In genomic region chr2:27914793-27915175, GRCh38 we compare ENCODE assay signal across 18 cellular contexts. TPM values are rescaled to one million over a fixed set of nuclear protein-coding genes. Genes with fewer than 3 reads are reported as not detected.
A peak's percentile ranks its signal among the peaks of the same experiment; 100 is the strongest.
DNase-seq lines count a peak whose midpoint lies in the region; ATAC-seq and TF ChIP-seq lines count a peak whose summit lies in the region.
"Had no signal": no experiment of that assay in that cellular context is flagged by ENCODE, and none has a peak within 500 bp of the region (broad histone marks: within the 10 kb centered on the region; RNA-seq: fewer than 3 reads in every experiment).

No MANE protein-coding gene starts in this region.

- H2BK120ac ChIP-seq in mesenchymal stem cell (ENCODE audit: low read depth, low read length) = no peak overlapping the region

- peak overlapping the region; percentile 64 for H3K9ac ChIP-seq in mesenchymal stem cell (ENCODE audit: low read length)

- H4K91ac ChIP-seq in mesenchymal stem cell (ENCODE audit: low read length) = no peak overlapping the region

- intact Hi-C loops in esophagus muscularis mucosa (cut with DNase I) = no loop called here

- H2AK5ac ChIP-seq in mesenchymal stem cell (ENCODE audit: low read length, severe bottlenecking) = no peak overlapping the region

- DNase-seq in NCI-H526 treated with DMSO at 0.1 percent for 48 hours (lab: John Stamatoyannopoulos, UW) (peak; percentile 8), esophagus muscularis mucosa (ENCODE audit: extremely low spot score) (no peak), mesenchymal stem cell (no peak), suprapubic skin (ENCODE audit: low spot score in 2 of 2) (no peak), MV-4-11 (lab: John Stamatoyannopoulos, UW) (no peak), hepatic stellate cell (ENCODE audit: low spot score) (no peak), NCI-H187 (lab: John Stamatoyannopoulos, UW) (no peak)
- DNase-seq: activated B cell treated with CpG ODN at 0.5 μM for 24 hours; brain microvascular endothelial cell; DMS79; HCEC 1CT; NCI-H187 treated with DMSO at 0.1 percent for 48 hours; NCI-H446 treated with DMSO at 0.1 percent for 48 hours; small intestine; stimulated activated CD4-positive, alpha-beta T cell treated with anti-CD3 and anti-CD28 coated beads, Interleukin-4, amount 100 ng/mL, for 1 hour had no signal

- no peak overlapping the region for H2BK12ac ChIP-seq in mesenchymal stem cell (ENCODE audit: low read length in 2 of 2)

- H3K27ac ChIP-seq in esophagus muscularis mucosa (replicated peaks in 1 of 4) (peak overlapping the region; percentile 72 to 81 (median 78)), mesenchymal stem cell (ENCODE audit: low read length, poor library complexity, severe bottlenecking) (no peak overlapping the region), suprapubic skin (peak overlapping the region; percentile 59)
- H3K27ac ChIP-seq: brain microvascular endothelial cell had no signal

- H3K27me3 ChIP-seq in esophagus muscularis mucosa = no peaks in the 10 kb centered on the region
- no peaks in the 10 kb centered on the region for H3K27me3 ChIP-seq in mesenchymal stem cell (ENCODE audit: control insufficient read depth in 1 of 2, insufficient read depth in 1 of 2, low read length in 2 of 2)
- no peaks in the 10 kb centered on the region for H3K27me3 ChIP-seq in suprapubic skin
- H3K27me3 ChIP-seq: brain microvascular endothelial cell, ovary had no signal

- H4K8ac ChIP-seq in mesenchymal stem cell (ENCODE audit: low read length) = no peak overlapping the region

- H3K18ac ChIP-seq in mesenchymal stem cell (ENCODE audit: low read depth in 1 of 2, low read length in 2 of 2) = no peak overlapping the region

- TF ChIP-seq CTCF in esophagus muscularis mucosa (IDR thresholded peaks at IDR 0.05) = no peak
- no peak for TF ChIP-seq CTCF in suprapubic skin (IDR thresholded peaks at IDR 0.05)

- no peak overlapping the region for H3K4me3 ChIP-seq in esophagus muscularis mucosa
- H3K4me3 ChIP-seq in mesenchymal stem cell (ENCODE audit: insufficient read depth in 1 of 2, low read depth in 1 of 2, low read length in 2 of 2) = no peak overlapping the region
- H3K4me3 ChIP-seq in suprapubic skin = no peak overlapping the region
- H3K4me3 ChIP-seq: ovary had no signal

- ATAC-seq in HG03039 (IDR thresholded peaks at IDR 0.05; ENCODE audit: unreplicated experiment) = no peak
- ATAC-seq: Panc1 had no signal

- no peak for TF ChIP-seq EP300 in esophagus muscularis mucosa (IDR thresholded peaks at IDR 0.05)
- no peak for TF ChIP-seq EP300 in suprapubic skin (IDR thresholded peaks at IDR 0.05)

- H3K9me3 ChIP-seq in esophagus muscularis mucosa (no peaks in the 10 kb centered on the region), mesenchymal stem cell (ENCODE audit: control insufficient read depth, low read length) (no peaks in the 10 kb centered on the region), suprapubic skin (no peaks in the 10 kb centered on the region)
- H3K9me3 ChIP-seq: ovary had no signal

- H2BK15ac ChIP-seq in mesenchymal stem cell (ENCODE audit: low read depth, poor library complexity, severe bottlenecking) = no peak overlapping the region

- no peak overlapping the region for H3K14ac ChIP-seq in mesenchymal stem cell (ENCODE audit: low read length in 2 of 2)

- TF ChIP-seq POLR2A in esophagus muscularis mucosa (IDR thresholded peaks at IDR 0.05; ENCODE audit: low read depth) (no peak), suprapubic skin (IDR thresholded peaks at IDR 0.05) (no peak)

- H3K4me2 ChIP-seq in mesenchymal stem cell (ENCODE audit: low read length, poor library complexity, severe bottlenecking) = no peak overlapping the region

- no peak overlapping the region for H3K4ac ChIP-seq in mesenchymal stem cell (ENCODE audit: low read depth in 1 of 2, low read length in 2 of 2)

- no peak overlapping the region for H2AFZ ChIP-seq in mesenchymal stem cell (ENCODE audit: low read depth, low read length)

- peaks cover 12% of the 10 kb centered on the region for H3K79me1 ChIP-seq in mesenchymal stem cell (replicated peaks; ENCODE audit: low read length, poor library complexity, severe bottlenecking)

- H3K23ac ChIP-seq in mesenchymal stem cell (ENCODE audit: low read length in 2 of 2) = no peak overlapping the region

- no peak overlapping the region for H2BK5ac ChIP-seq in mesenchymal stem cell (ENCODE audit: low read depth, low read length, poor library complexity, severe bottlenecking)

- H3K4me1 ChIP-seq in esophagus muscularis mucosa (peaks cover 32 to 44% (median 40%) of the 10 kb centered on the region in 4 donors), mesenchymal stem cell (ENCODE audit: control insufficient read depth, insufficient read depth, low read depth, low read length) (no peaks in the 10 kb centered on the region), suprapubic skin (peaks cover 30% of the 10 kb centered on the region)

- H3K36me3 ChIP-seq in esophagus muscularis mucosa (no peaks in the 10 kb centered on the region), mesenchymal stem cell (ENCODE audit: control insufficient read depth in 1 of 2, insufficient read depth in 2 of 2, low read depth in 1 of 2, low read length in 2 of 2) (no peaks in the 10 kb centered on the region), suprapubic skin (no peaks in the 10 kb centered on the region)
- H3K36me3 ChIP-seq: brain microvascular endothelial cell, ovary had no signal

RNA-seq across cellular contexts. Expression of gene BABAM2, which starts 24.3 kb away (rescaled TPM):
- total RNA-seq in esophagus muscularis mucosa (10 to 100 TPM; 35.5 to 44.9 (median 39.9) TPM), suprapubic skin (10 to 100 TPM; 23.7 to 41.1 (median 27.9) TPM)
- polyA plus RNA-seq in mesenchymal stem cell (2013, experiment 1 of 2) = 34.4 TPM
- polyA plus RNA-seq in mesenchymal stem cell (2013, experiment 2 of 2) = 34.0 TPM

RNA-seq across cellular contexts. Expression of gene RBKS, which starts 24.6 kb away (rescaled TPM):
- 1 to 10 TPM in 3 of 4 donors, under 1 TPM in 1; 0.63 to 5.8 (median 2.5) TPM for total RNA-seq in esophagus muscularis mucosa
- 0.72 TPM for polyA plus RNA-seq in mesenchymal stem cell (2013, experiment 1 of 2)
- 0.67 TPM for polyA plus RNA-seq in mesenchymal stem cell (2013, experiment 2 of 2)
- 1 to 10 TPM; 1.0 to 2.2 (median 1.5) TPM for total RNA-seq in suprapubic skin
